Comparison of ENCODE assay signal across 1 cellular context in genomic region chr1:167060141-167061072, GRCh38.
TF ChIP-seq lines count a peak whose summit lies in the region.

No MANE protein-coding gene starts in this region.

TF ChIP-seq in K562, 482 proteins besides CTCF, POLR2A, EP300 and RAD21:
- TF ChIP-seq HDAC2 (IDR thresholded peaks at IDR 0.05) = no peak
- TF ChIP-seq ATF4 (CRISPR knock-in tag; IDR thresholded peaks at IDR 0.05) = no peak
- TF ChIP-seq ZNF224 (CRISPR knock-in tag; IDR thresholded peaks at IDR 0.05) = no peak
- peak; percentile 64 for TF ChIP-seq ZNF316 (IDR thresholded peaks at IDR 0.05)
- no peak for TF ChIP-seq NR2C2 (CRISPR knock-in tag; IDR thresholded peaks at IDR 0.05)
- no peak for TF ChIP-seq NR2C2 (tag; IDR thresholded peaks at IDR 0.05)
- no peak for TF ChIP-seq ZNF436 (CRISPR knock-in tag; IDR thresholded peaks at IDR 0.05)
- TF ChIP-seq C11orf30 (IDR thresholded peaks at IDR 0.05; ENCODE audit: low read depth) = 0 out of 2 replicates have a peak, but pooled peaks have one; percentile 30
- no peak for TF ChIP-seq E4F1 (CRISPR knock-in tag; IDR thresholded peaks at IDR 0.05; ENCODE audit: borderline replicate concordance)
- no peak for TF ChIP-seq U2AF1 (optimal IDR thresholded peaks at IDR 0.05; ENCODE audit: low read depth, low read length)
